In the genomic region with DNA sequence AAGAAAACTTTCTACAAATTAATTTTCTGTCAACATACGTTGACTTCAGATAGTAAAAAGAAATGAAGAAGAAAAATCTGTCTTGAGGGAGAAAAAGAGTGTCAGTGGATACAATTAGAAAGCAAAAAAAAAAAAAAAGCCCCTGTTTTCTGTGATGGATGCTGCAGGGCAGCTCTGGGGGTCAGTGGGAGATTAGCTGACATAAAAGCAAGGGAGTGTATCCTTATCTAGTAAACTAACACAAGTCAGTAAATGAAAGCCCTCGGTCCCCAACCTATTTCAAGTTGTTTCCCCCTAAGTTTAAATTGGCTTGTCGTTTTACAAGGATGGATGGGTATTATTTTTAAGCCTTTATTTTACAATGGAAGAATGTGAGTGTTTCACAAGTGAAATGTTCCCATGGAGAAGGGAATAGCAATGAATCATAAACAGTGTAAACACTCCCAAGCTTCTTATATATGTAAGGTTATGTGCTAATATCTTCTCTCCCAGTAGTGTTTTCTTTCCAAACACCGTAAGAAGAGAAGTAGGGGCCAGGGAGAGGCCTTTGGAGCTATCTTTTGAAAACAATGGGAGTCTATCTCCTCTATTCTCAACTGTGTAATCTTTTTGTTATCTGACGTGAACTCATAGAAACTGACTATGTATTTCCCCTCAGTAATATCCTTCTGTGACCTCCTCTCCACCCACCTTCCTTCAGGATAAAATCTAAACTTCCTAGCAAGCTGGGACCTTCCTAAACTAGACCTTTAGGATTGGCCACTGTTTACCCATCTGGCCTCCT, we compare ENCODE assay signal across 1 cellular context.
TF ChIP-seq lines count a peak whose summit lies in the region.

No MANE protein-coding gene starts in this region.

TF ChIP-seq in HEK293, 187 proteins besides CTCF, POLR2A, EP300 and RAD21 (continued from another document):
- TF ChIP-seq, protein P1, sequence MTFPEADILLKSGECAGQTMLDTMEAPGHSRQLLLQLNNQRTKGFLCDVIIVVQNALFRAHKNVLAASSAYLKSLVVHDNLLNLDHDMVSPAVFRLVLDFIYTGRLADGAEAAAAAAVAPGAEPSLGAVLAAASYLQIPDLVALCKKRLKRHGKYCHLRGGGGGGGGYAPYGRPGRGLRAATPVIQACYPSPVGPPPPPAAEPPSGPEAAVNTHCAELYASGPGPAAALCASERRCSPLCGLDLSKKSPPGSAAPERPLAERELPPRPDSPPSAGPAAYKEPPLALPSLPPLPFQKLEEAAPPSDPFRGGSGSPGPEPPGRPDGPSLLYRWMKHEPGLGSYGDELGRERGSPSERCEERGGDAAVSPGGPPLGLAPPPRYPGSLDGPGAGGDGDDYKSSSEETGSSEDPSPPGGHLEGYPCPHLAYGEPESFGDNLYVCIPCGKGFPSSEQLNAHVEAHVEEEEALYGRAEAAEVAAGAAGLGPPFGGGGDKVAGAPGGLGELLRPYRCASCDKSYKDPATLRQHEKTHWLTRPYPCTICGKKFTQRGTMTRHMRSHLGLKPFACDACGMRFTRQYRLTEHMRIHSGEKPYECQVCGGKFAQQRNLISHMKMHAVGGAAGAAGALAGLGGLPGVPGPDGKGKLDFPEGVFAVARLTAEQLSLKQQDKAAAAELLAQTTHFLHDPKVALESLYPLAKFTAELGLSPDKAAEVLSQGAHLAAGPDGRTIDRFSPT (tag by site-specific recombination; IDR thresholded peaks at IDR 0.05): no peak
- TF ChIP-seq FEZF1 (tag by site-specific recombination; IDR thresholded peaks at IDR 0.05) (no peak), GLI2 (tag by site-specific recombination; IDR thresholded peaks at IDR 0.05; ENCODE audit: borderline replicate concordance, low read depth) (no peak), ZNF658 (tag by site-specific recombination; IDR thresholded peaks at IDR 0.05) (no peak)
TF ChIP-seq in HEK293: peak in this region for 3.
